ENCODE assay signal across 8 cellular contexts in the genomic region with DNA sequence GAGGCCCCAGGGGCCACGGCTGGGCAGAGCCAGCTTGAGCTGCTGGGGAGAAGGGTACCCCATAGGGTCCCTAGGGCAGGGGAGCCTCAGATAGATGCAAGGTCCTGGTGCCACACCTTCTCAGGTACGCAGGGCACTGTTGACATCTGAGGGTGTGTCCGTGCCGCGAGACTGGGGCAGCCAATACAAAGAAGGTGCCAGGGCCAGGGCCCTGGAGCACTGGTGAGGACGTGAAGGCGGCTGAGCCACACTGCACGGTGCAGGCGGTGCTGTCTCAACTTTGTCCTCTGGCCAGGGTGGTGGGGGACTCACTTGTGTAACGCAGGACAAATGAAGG. TPM values are rescaled to one million over a fixed set of nuclear protein-coding genes. Genes with fewer than 3 reads are reported as not detected.
DNase-seq lines count a peak whose midpoint lies in the region; ATAC-seq and TF ChIP-seq lines count a peak whose summit lies in the region.

No MANE protein-coding gene starts in this region.

- POLR2A ChIA-PET in OCI-LY7 (lab: Charles Lee), result no interaction called here
- POLR2A ChIA-PET in HEK293T (lab: Yijun Ruan, JAX), result interaction anchor here (1.8 kb wide), 1 partner anchor 33 kb away, joined by 7 read pairs; a partner anchor contains a TSS

- CTCF ChIA-PET in OCI-LY7 (lab: Charles Lee; ENCODE audit: unreplicated experiment) (interaction anchor here (0.5 kb wide), 1 partner anchor 19 kb away, joined by 3 read pairs; no protein-coding TSS in a partner anchor), HEK293T (lab: Yijun Ruan, JAX) (no interaction called here)

- H4K20me1 ChIP-seq in OCI-LY3 (ENCODE audit: insufficient read depth, low read length) (no peaks in the 10 kb centered on the region), OCI-LY7 (ENCODE audit: insufficient read depth, low read length) (no peaks in the 10 kb centered on the region)

- peaks cover 50% of the 10 kb centered on the region for H3K4me1 Mint-ChIP-seq in CD14-positive monocyte

- H3K36me3 Mint-ChIP-seq in CD14-positive monocyte, result peaks cover 48 to 61% of the 10 kb centered on the region in 2 donors

- H3K27me3 ChIP-seq in OCI-LY3 (ENCODE audit: low read depth, low read length), result peaks cover 7% of the 10 kb centered on the region
- no peaks in the 10 kb centered on the region for H3K27me3 ChIP-seq in esophagus (ENCODE audit: control insufficient read depth in 1 of 2, insufficient read depth in 2 of 2, low read length in 2 of 2)
- H3K27me3 ChIP-seq in neuronal stem cell (ENCODE audit: control insufficient read depth in 3 of 3, insufficient read depth in 3 of 3, low read depth in 1 of 3, low read length in 3 of 3), result peaks cover 7 to 17% (median 9%) of the 10 kb centered on the region in 3 experiments

- H3K9me3 Mint-ChIP-seq in CD14-positive monocyte, result peaks cover 0 to 13% (median 0%) of the 10 kb centered on the region in 7 donors

- H2BK12ac ChIP-seq in neuronal stem cell (ENCODE audit: low read length), result no peak overlapping the region

- peaks cover 20% of the 10 kb centered on the region for H3K4me1 ChIP-seq in OCI-LY3 (ENCODE audit: low read length)
- peaks cover under 1 to 20% of the 10 kb centered on the region in 2 donors for H3K4me1 ChIP-seq in esophagus (ENCODE audit: control insufficient read depth in 2 of 2, insufficient read depth in 2 of 2, low read length in 1 of 2)
- peaks cover 9 to 14% of the 10 kb centered on the region in 2 donors for H3K4me1 ChIP-seq in neuronal stem cell (ENCODE audit: control insufficient read depth in 2 of 2, insufficient read depth in 1 of 2, low read depth in 1 of 2, low read length in 2 of 2)
- peaks cover 6% of the 10 kb centered on the region for H3K4me1 ChIP-seq in OCI-LY7 (ENCODE audit: insufficient read depth, low read length, poor library complexity, severe bottlenecking)

- H3K4me3 ChIP-seq in OCI-LY3 (ENCODE audit: low read length) (peak overlapping the region; percentile 79), esophagus (ENCODE audit: low read depth in 1 of 2, low read length in 2 of 2) (peak overlapping the region; percentile 51 to 71), neuronal stem cell (ENCODE audit: low read length in 2 of 2) (peak overlapping the region in 1 of 2 donors; percentile 81), OCI-LY7 (ENCODE audit: low read depth, low read length, poor library complexity, severe bottlenecking) (no peak overlapping the region)

- peak overlapping the region; percentile 74 to 97 for H3K4me3 Mint-ChIP-seq in CD14-positive monocyte

- H3K27me3 Mint-ChIP-seq in CD14-positive monocyte (ENCODE audit: low read depth in 3 of 3), result peaks cover 22 to 36% (median 23%) of the 10 kb centered on the region in 3 donors

- DNase-seq in CD14-positive monocyte (ENCODE audit: low spot score) (no peak), neuronal stem cell (ENCODE audit: low spot score) (no peak), OCI-LY7 (ENCODE audit: low spot score) (no peak), HEK293T (ENCODE audit: extremely low spot score) (no peak), dedifferentiated amniotic fluid mesenchymal stem cell (ENCODE audit: extremely low spot score) (no peak)

- H3K18ac ChIP-seq in neuronal stem cell (ENCODE audit: low read length), result peak overlapping the region; percentile 89

- peak overlapping the region; percentile 90 for H3K23ac ChIP-seq in neuronal stem cell (ENCODE audit: low read depth, low read length, poor library complexity)

- H3K4ac ChIP-seq in neuronal stem cell (ENCODE audit: low read length), result no peak overlapping the region

- peaks cover 5% of the 10 kb centered on the region for H3K79me1 ChIP-seq in neuronal stem cell (ENCODE audit: low read depth, low read length)

- BruUV-seq in OCI-LY7 (replicated peaks; lab: Mats Ljungman, UMichigan), result no TSS peak

- H2AK5ac ChIP-seq in neuronal stem cell (ENCODE audit: low read depth, low read length), result peak overlapping the region; percentile 32

- H3K27ac ChIP-seq in OCI-LY3 (ENCODE audit: low read length) (no peak overlapping the region), esophagus (ENCODE audit: low read depth in 2 of 2, low read length in 1 of 2) (peak overlapping the region in 1 of 2 donors; percentile 85), neuronal stem cell (replicated peaks; ENCODE audit: low read length) (no peak overlapping the region), OCI-LY7 (ENCODE audit: low read depth, low read length, poor library complexity, severe bottlenecking) (no peak overlapping the region)

- 53 to 59% methylated on average over 10 of the region's 10 CpGs for WGBS in esophagus, 2 donors
- WGBS in neuronal stem cell (ENCODE audit: extremely low coverage in 2 of 2, insufficient read length in 2 of 2, insufficient replicate concordance in 1 of 2), 2 donors, result no CpG with 5 or more reads among the region's 10 CpGs

- H3K27ac Mint-ChIP-seq in CD14-positive monocyte, result peak overlapping the region in 1 of 7 donors; percentile 46

- H2AFZ ChIP-seq in OCI-LY3 (ENCODE audit: low read depth, low read length) (no peak overlapping the region), neuronal stem cell (ENCODE audit: low read length) (no peak overlapping the region), OCI-LY7 (ENCODE audit: low read length) (no peak overlapping the region)

- no peak overlapping the region for H4K91ac ChIP-seq in neuronal stem cell (ENCODE audit: low read depth, low read length, poor library complexity)

- H4K8ac ChIP-seq in neuronal stem cell (ENCODE audit: low read depth, low read length), result no peak overlapping the region

- no peak for TF ChIP-seq CTCF in CD14-positive monocyte (IDR thresholded peaks at IDR 0.05)
- no peak for TF ChIP-seq CTCF in OCI-LY3 (IDR thresholded peaks at IDR 0.05; ENCODE audit: low read depth, low read length)
- no peak for TF ChIP-seq CTCF in OCI-LY7 (conservative IDR thresholded peaks at IDR 0.05; ENCODE audit: low read length)

- H2BK15ac ChIP-seq in neuronal stem cell (ENCODE audit: low read length), result no peak overlapping the region

- H3K36me3 ChIP-seq in OCI-LY3 (replicated peaks; ENCODE audit: low read depth, low read length) (peaks cover 30% of the 10 kb centered on the region), esophagus (ENCODE audit: control insufficient read depth in 2 of 2, insufficient read depth in 2 of 2, low read length in 1 of 2) (peaks cover 7 to 28% of the 10 kb centered on the region in 2 donors), neuronal stem cell (replicated peaks in 1 of 2; ENCODE audit: control insufficient read depth in 2 of 2, insufficient read depth in 2 of 2, low read length in 2 of 2) (peaks cover 38 to 58% of the 10 kb centered on the region in 2 donors), OCI-LY7 (ENCODE audit: insufficient read depth, low read length) (peaks cover 42% of the 10 kb centered on the region)

- H3K9me2 ChIP-seq in OCI-LY7 (ENCODE audit: insufficient read depth, low read length), result no peaks in the 10 kb centered on the region

- ATAC-seq in HG03095 (IDR thresholded peaks at IDR 0.05; ENCODE audit: unreplicated experiment), result no peak

- intact Hi-C loops in CD14-positive monocyte (cut with micrococcal nuclease), result loop anchor here (10.0 kb wide), 3 partner anchors 146 to 496 kb away; a partner anchor contains a TSS
- intact Hi-C loops in OCI-LY7 (cut with micrococcal nuclease; ENCODE audit: unreplicated experiment), result loop anchor here (10.0 kb wide), 1 partner anchor 564 kb away; no protein-coding TSS in a partner anchor

- H3K9ac ChIP-seq in OCI-LY3 (ENCODE audit: low read length) (no peak overlapping the region), neuronal stem cell (ENCODE audit: low read depth, low read length, poor library complexity) (peak overlapping the region; percentile 99)

- no peak overlapping the region for H2BK5ac ChIP-seq in neuronal stem cell (ENCODE audit: low read length)

- H3K9me3 ChIP-seq in OCI-LY3 (ENCODE audit: insufficient read depth, low read length), result no peaks in the 10 kb centered on the region
- no peaks in the 10 kb centered on the region for H3K9me3 ChIP-seq in esophagus (ENCODE audit: control insufficient read depth in 2 of 2, insufficient read depth in 1 of 2, low read depth in 1 of 2, low read length in 1 of 2)
- no peaks in the 10 kb centered on the region for H3K9me3 ChIP-seq in neuronal stem cell (replicated peaks in 1 of 2; ENCODE audit: control insufficient read depth in 2 of 2, insufficient read depth in 1 of 2, low read depth in 1 of 2, low read length in 2 of 2)
- H3K9me3 ChIP-seq in OCI-LY7 (ENCODE audit: low read length), result no peaks in the 10 kb centered on the region

- H3K79me2 ChIP-seq in OCI-LY3 (ENCODE audit: low read length) (peaks cover 13% of the 10 kb centered on the region), OCI-LY7 (ENCODE audit: insufficient read depth, low read depth, low read length) (peaks cover 6% of the 10 kb centered on the region; the same call in 1 of the 2 replicates)

- peak overlapping the region; percentile 83 for H3K14ac ChIP-seq in neuronal stem cell (ENCODE audit: low read length)

- H3K4me2 ChIP-seq in OCI-LY3 (ENCODE audit: low read length), result peak overlapping the region; percentile 95
- H3K4me2 ChIP-seq in neuronal stem cell (ENCODE audit: insufficient read depth, low read length, poor library complexity, severe bottlenecking), result no peak overlapping the region
- H3K4me2 ChIP-seq in OCI-LY7 (ENCODE audit: low read length), result no peak overlapping the region

- H2BK120ac ChIP-seq in neuronal stem cell (ENCODE audit: low read depth, low read length), result no peak overlapping the region

RNA-seq across cellular contexts. Expression of a gene that starts 0.6 kb away (rescaled TPM):
- polyA plus RNA-seq in CD14-positive monocyte (not detected), esophagus (under 1 TPM; 0.14 to 0.24 TPM)
- 0.92 TPM for polyA plus RNA-seq in neuronal stem cell (2013, experiment 1 of 2)
- 0.98 TPM for polyA plus RNA-seq in neuronal stem cell (2013, experiment 2 of 2)
- total RNA-seq in OCI-LY7 (2014; rRNA removed; shearing (Covaris generic)), result 0.19 TPM in 1 of 2 replicates, not detected in the other
- 0.25 and 0.52 TPM in 2 replicates for total RNA-seq in OCI-LY7 (2022)

RNA-seq across cellular contexts. Expression of a gene that starts 5.9 kb away (rescaled TPM):
- polyA plus RNA-seq in CD14-positive monocyte (100 to 1,000 TPM; 112 to 123 TPM), esophagus (10 to 100 TPM; 54.3 to 64.1 TPM)
- polyA plus RNA-seq in neuronal stem cell (2013, experiment 1 of 2), result 77.3 TPM
- polyA plus RNA-seq in neuronal stem cell (2013, experiment 2 of 2), result 75.2 TPM
- total RNA-seq in OCI-LY7 (2014; rRNA removed; shearing (Covaris generic)), result 31.8 and 38.2 TPM in 2 replicates
- 41.9 and 45.5 TPM in 2 replicates for total RNA-seq in OCI-LY7 (2022)

RNA-seq across cellular contexts. Expression of a gene that starts 6.1 kb away (rescaled TPM):
- polyA plus RNA-seq in CD14-positive monocyte (1 to 10 TPM; 4.5 to 6.1 TPM), esophagus (10 to 100 TPM; 21.5 to 38.9 TPM)
- 23.4 TPM for polyA plus RNA-seq in neuronal stem cell (2013, experiment 1 of 2)
- 22.0 TPM for polyA plus RNA-seq in neuronal stem cell (2013, experiment 2 of 2)
- 40.7 and 46.0 TPM in 2 replicates for total RNA-seq in OCI-LY7 (2014; rRNA removed; shearing (Covaris generic))
- 36.9 and 41.2 TPM in 2 replicates for total RNA-seq in OCI-LY7 (2022)

RNA-seq across cellular contexts. Expression of a gene that starts 33.4 kb away (rescaled TPM):
- polyA plus RNA-seq in CD14-positive monocyte (1 to 10 TPM; 3.2 TPM), esophagus (10 to 100 TPM; 10.5 to 15.1 TPM)
- polyA plus RNA-seq in neuronal stem cell (2013, experiment 1 of 2), result 30.3 TPM
- polyA plus RNA-seq in neuronal stem cell (2013, experiment 2 of 2), result 28.9 TPM
- total RNA-seq in OCI-LY7 (2014; rRNA removed; shearing (Covaris generic)), result 16.7 and 22.0 TPM in 2 replicates
- 32.3 and 34.4 TPM in 2 replicates for total RNA-seq in OCI-LY7 (2022)

RNA-seq across cellular contexts. Expression of a gene that starts 55.4 kb away (rescaled TPM):
- polyA plus RNA-seq in CD14-positive monocyte (not detected), esophagus (10 to 100 TPM; 11.3 to 18.7 TPM)
- 1.5 TPM for polyA plus RNA-seq in neuronal stem cell (2013, experiment 1 of 2)
- 1.8 TPM for polyA plus RNA-seq in neuronal stem cell (2013, experiment 2 of 2)
- not detected in 2 replicates for total RNA-seq in OCI-LY7 (2014; rRNA removed; shearing (Covaris generic))
- not detected in 2 replicates for total RNA-seq in OCI-LY7 (2022)
